17 cellular contexts compared by ENCODE assay signal in the genomic region with DNA sequence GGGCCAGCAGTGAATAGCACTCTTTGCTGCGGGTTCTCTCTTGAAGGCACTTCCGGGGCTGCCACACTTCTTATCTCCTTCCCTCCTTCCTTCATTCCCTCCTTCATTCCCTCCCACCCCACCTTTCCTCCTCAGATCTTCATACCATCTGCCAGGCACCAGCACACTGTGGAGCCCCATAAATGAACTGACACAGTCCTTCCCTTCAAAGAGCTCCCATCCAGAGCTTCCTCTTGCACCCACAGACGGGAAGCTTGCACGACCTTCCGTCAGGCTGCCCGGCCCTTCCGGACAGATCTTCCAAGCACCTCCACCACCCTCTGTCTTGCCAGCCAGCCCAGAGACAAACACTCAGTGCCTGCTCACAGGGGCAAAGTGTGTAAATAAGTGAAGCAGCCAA.
DNase-seq lines count a peak whose midpoint lies in the region; ATAC-seq and TF ChIP-seq lines count a peak whose summit lies in the region.
"Had no signal": no experiment of that assay in that cellular context is flagged by ENCODE, and none has a peak within 500 bp of the region (broad histone marks: within the 10 kb centered on the region; RNA-seq: fewer than 3 reads in every experiment).

No MANE protein-coding gene starts in this region.

- H3K4me1 ChIP-seq in tibial artery, result peaks cover 0 to 10% (median 0%) of the 10 kb centered on the region in 4 donors

- no peak overlapping the region for H3K27ac ChIP-seq in tibial artery
- H3K27ac ChIP-seq: gastroesophageal sphincter had no signal

- no peaks in the 10 kb centered on the region for H3K9me3 Mint-ChIP-seq in activated naive CD4-positive, alpha-beta T cell treated with anti-CD3 and anti-CD28 coated beads, Interleukin-2, amount 50 U/mL, for 24 hours

- no peak for DNase-seq in activated naive CD4-positive, alpha-beta T cell treated with anti-CD3 and anti-CD28 coated beads, Interleukin-2, amount 50 U/mL, for 16 hours
- DNase-seq in Kasumi-1 (lab: John Stamatoyannopoulos, UW) (peak; percentile 55 to 73), left lobe of liver (ENCODE audit: low spot score) (no peak), tibial artery (peak; percentile 45 to 64), COLO829 (ENCODE audit: low spot score) (no peak), OCI-M1 (lab: John Stamatoyannopoulos, UW) (no peak)
- DNase-seq: activated CD4-positive, alpha-beta T cell treated with anti-CD3 and anti-CD28 coated beads for 1 hour; anterior cingulate cortex; IMR-90; mesenchymal stem cell; NCI-H1092; NCI-H748 treated with DMSO at 0.1 percent for 48 hours; right cardiac atrium; RPMI8226 had no signal

- no peaks in the 10 kb centered on the region for H3K36me3 ChIP-seq in tibial artery
- H3K36me3 ChIP-seq: gastroesophageal sphincter had no signal

- peak overlapping the region; percentile 62 for H3K4me3 Mint-ChIP-seq in activated naive CD4-positive, alpha-beta T cell treated with anti-CD3 and anti-CD28 coated beads, Interleukin-2, amount 50 U/mL, for 24 hours

- no peak overlapping the region for H3K4me3 ChIP-seq in tibial artery
- H3K4me3 ChIP-seq: gastroesophageal sphincter had no signal

- TF ChIP-seq CTCF in tibial artery (IDR thresholded peaks at IDR 0.05), result no peak

- H3K27me3 ChIP-seq in tibial artery, result no peaks in the 10 kb centered on the region
- H3K27me3 ChIP-seq: gastroesophageal sphincter had no signal

- H3K36me3 Mint-ChIP-seq in activated naive CD4-positive, alpha-beta T cell treated with anti-CD3 and anti-CD28 coated beads, Interleukin-2, amount 50 U/mL, for 24 hours, result peaks cover 3% of the 10 kb centered on the region

- no peaks in the 10 kb centered on the region for H3K9me3 ChIP-seq in tibial artery
- H3K9me3 ChIP-seq: gastroesophageal sphincter had no signal

- H3K27me3 Mint-ChIP-seq in activated naive CD4-positive, alpha-beta T cell treated with anti-CD3 and anti-CD28 coated beads, Interleukin-2, amount 50 U/mL, for 24 hours, result no peaks in the 10 kb centered on the region

- H3K27ac Mint-ChIP-seq in activated naive CD4-positive, alpha-beta T cell treated with anti-CD3 and anti-CD28 coated beads, Interleukin-2, amount 50 U/mL, for 24 hours, result peak overlapping the region; percentile 64

- peaks cover 57% of the 10 kb centered on the region for H3K4me1 Mint-ChIP-seq in activated naive CD4-positive, alpha-beta T cell treated with anti-CD3 and anti-CD28 coated beads, Interleukin-2, amount 50 U/mL, for 24 hours

- intact Hi-C loops in tibial artery (cut with DNase I; ENCODE audit: low total_unique reads), result no loop called here

- ATAC-seq in left lobe of liver, result peak; percentile 77
- ATAC-seq in HG03280 (IDR thresholded peaks at IDR 0.05; ENCODE audit: unreplicated experiment), result no peak
- ATAC-seq: gastroesophageal sphincter, right cardiac atrium had no signal

Comparison
In these comparisons a context has a peak if more than half of its experiments do, and no peak if none do; other contexts are left out.
1. DNase-seq: peak in Kasumi-1 (2 of 2) and tibial artery (2 of 2); none in activated naive CD4-positive, alpha-beta T cell treated with anti-CD3 and anti-CD28 coated beads, Interleukin-2, amount 50 U/mL, for 16 hours (single experiment), left lobe of liver (single experiment), COLO829 (single experiment) and OCI-M1 (single experiment).